In the genomic region with DNA sequence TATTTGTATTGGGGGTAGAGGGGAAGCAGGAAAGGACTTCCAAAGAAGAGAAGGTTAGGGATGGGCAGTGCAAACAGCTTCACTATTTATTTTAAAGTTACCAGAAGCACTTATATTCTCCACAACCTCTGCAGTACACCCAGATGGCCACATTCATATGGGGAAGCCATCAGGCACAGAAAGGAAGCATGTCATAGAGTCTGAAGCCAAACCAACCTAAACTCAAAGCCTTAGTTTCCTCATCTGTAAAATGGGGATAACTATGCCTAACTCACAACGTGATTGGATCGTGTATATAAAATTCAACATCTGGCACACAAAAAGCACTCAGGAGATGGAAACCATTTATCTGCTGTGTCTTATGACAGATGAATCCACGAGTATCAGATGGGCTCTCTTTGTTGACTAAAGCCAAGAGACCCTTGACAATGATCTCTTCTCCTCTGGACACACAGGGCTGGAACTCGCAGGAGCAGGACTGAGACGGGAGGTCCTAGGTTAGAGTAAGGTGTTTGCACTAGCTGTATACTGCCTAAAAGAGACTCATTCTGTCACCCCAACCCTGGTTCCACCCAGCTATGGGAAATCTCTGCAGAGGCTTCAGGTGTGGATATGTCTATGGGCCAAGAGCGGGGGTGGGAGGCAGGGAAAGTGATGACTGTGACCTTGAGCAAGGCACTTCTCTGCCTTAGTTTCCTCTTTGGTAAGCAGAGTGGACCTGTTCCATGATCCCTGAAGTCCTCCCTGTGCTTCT, we compare ENCODE assay signal across 8 cellular contexts. TPM values are rescaled to one million over a fixed set of nuclear protein-coding genes. Genes with fewer than 3 reads are reported as not detected.
DNase-seq lines count a peak whose midpoint lies in the region; TF ChIP-seq lines count a peak whose summit lies in the region.

No MANE protein-coding gene starts in this region.

- H3K9me3 Mint-ChIP-seq in activated CD4-positive, alpha-beta T cell treated with anti-CD3 and anti-CD28 coated beads, Interleukin-2, amount 10 ng/mL, durations not matched to agents 24 days and 14 days = no peaks in the 10 kb centered on the region
- H3K9me3 Mint-ChIP-seq in endodermal cell = no peaks in the 10 kb centered on the region

- peaks cover 61% of the 10 kb centered on the region for H3K27me3 Mint-ChIP-seq in activated CD4-positive, alpha-beta T cell treated with anti-CD3 and anti-CD28 coated beads, Interleukin-2, amount 10 ng/mL, durations not matched to agents 24 days and 14 days
- peaks cover 13% of the 10 kb centered on the region for H3K27me3 Mint-ChIP-seq in endodermal cell (ENCODE audit: insufficient read depth)

- peak; percentile 31; the same call in 1 of the 2 replicates for TF ChIP-seq CTCF in Loucy (conservative IDR thresholded peaks at IDR 0.05; ENCODE audit: low read length)
- peak; percentile 55 for TF ChIP-seq CTCF in endodermal cell (conservative IDR thresholded peaks at IDR 0.05)

- H4K20me1 ChIP-seq in Loucy (ENCODE audit: insufficient read depth, low read length, poor library complexity, severe bottlenecking) = no peaks in the 10 kb centered on the region

- no peaks in the 10 kb centered on the region; the same call in 1 of the 2 replicates for H3F3A ChIP-seq in Loucy (ENCODE audit: low read depth)

- H3K4me3 ChIP-seq in Loucy (ENCODE audit: low read length, poor library complexity, severe bottlenecking) (peak overlapping the region; percentile 99), endodermal cell (ENCODE audit: low read length) (peak overlapping the region; percentile 89), skeletal muscle cell (ENCODE audit: low read depth, low read length) (peak overlapping the region; percentile 76)

- H3K4me1 Mint-ChIP-seq in activated CD4-positive, alpha-beta T cell treated with anti-CD3 and anti-CD28 coated beads, Interleukin-2, amount 10 ng/mL, durations not matched to agents 24 days and 14 days = peaks cover 11% of the 10 kb centered on the region
- H3K4me1 Mint-ChIP-seq in endodermal cell = peaks cover 46% of the 10 kb centered on the region

- peak; percentile 71 for DNase-seq in activated CD4-positive, alpha-beta T cell treated with anti-CD3 and anti-CD28 coated beads, Interleukin-2, amount 10 ng/mL, durations not matched to agents 24 days and 14 days
- DNase-seq in activated CD4-positive, alpha-beta T cell treated with anti-CD3 and anti-CD28 coated beads, Interleukin-2, amount 50 U/mL, for 48 hours = no peak
- DNase-seq in endodermal cell = peak; percentile 37
- no peak for DNase-seq in skeletal muscle cell (ENCODE audit: low read depth)
- DNase-seq in activated T-cell treated with anti-CD3 and anti-CD28 coated beads for 4 hours = no peak
- no peak for DNase-seq in activated CD4-positive, CD25-positive, alpha-beta regulatory T cell treated with anti-CD3 and anti-CD28 coated beads, Interleukin-2, amount 50 U/mL, for 72 hours
- no peak for DNase-seq in stimulated activated CD4-positive, alpha-beta T cell treated with anti-CD3 and anti-CD28 coated beads, Interleukin-1b, Interleukin-23, amount 100 ng/mL, for 48 hours

- peaks cover 65% of the 10 kb centered on the region for H3K4me1 ChIP-seq in Loucy (ENCODE audit: insufficient read depth, low read length, poor library complexity, severe bottlenecking)
- H3K4me1 ChIP-seq in endodermal cell (ENCODE audit: control insufficient read depth, insufficient read depth, low read length) = peaks cover 11% of the 10 kb centered on the region

- H3K36me3 Mint-ChIP-seq in activated CD4-positive, alpha-beta T cell treated with anti-CD3 and anti-CD28 coated beads, Interleukin-2, amount 10 ng/mL, durations not matched to agents 24 days and 14 days (ENCODE audit: low read depth) = no peaks in the 10 kb centered on the region
- H3K36me3 Mint-ChIP-seq in endodermal cell (ENCODE audit: low read depth) = no peaks in the 10 kb centered on the region

- no peak overlapping the region for H2AFZ ChIP-seq in Loucy (ENCODE audit: low read length)

- H3K9me3 ChIP-seq in Loucy (ENCODE audit: insufficient read depth, low read depth, low read length) = no peaks in the 10 kb centered on the region
- H3K9me3 ChIP-seq in endodermal cell (ENCODE audit: control insufficient read depth, low read length) = no peaks in the 10 kb centered on the region

- H3K27ac Mint-ChIP-seq in activated CD4-positive, alpha-beta T cell treated with anti-CD3 and anti-CD28 coated beads, Interleukin-2, amount 10 ng/mL, durations not matched to agents 24 days and 14 days = no peak overlapping the region
- H3K27ac Mint-ChIP-seq in endodermal cell = no peak overlapping the region

- H3K27ac ChIP-seq in endodermal cell (ENCODE audit: low read depth, low read length) = no peak overlapping the region

- peak overlapping the region; percentile 15 for H3K4me3 Mint-ChIP-seq in activated CD4-positive, alpha-beta T cell treated with anti-CD3 and anti-CD28 coated beads, Interleukin-2, amount 10 ng/mL, durations not matched to agents 24 days and 14 days
- H3K4me3 Mint-ChIP-seq in endodermal cell = peak overlapping the region; percentile 92

- H3K4me2 ChIP-seq in Loucy (ENCODE audit: low read depth, low read length, poor library complexity, severe bottlenecking) = peak overlapping the region; percentile 80

- peaks cover 63% of the 10 kb centered on the region for H3K79me2 ChIP-seq in Loucy (ENCODE audit: insufficient read depth, low read length)

- H3K9me2 ChIP-seq in Loucy (replicated peaks; ENCODE audit: low read depth, low read length) = no peaks in the 10 kb centered on the region

- no peaks in the 10 kb centered on the region for H3K27me3 ChIP-seq in Loucy (ENCODE audit: insufficient read depth, low read length, poor library complexity, severe bottlenecking)
- peaks cover 9% of the 10 kb centered on the region for H3K27me3 ChIP-seq in endodermal cell (ENCODE audit: control insufficient read depth, insufficient read depth, low read length, poor library complexity, severe bottlenecking)

- 88 to 94% methylated on average over 2 to 6 of the region's 6 CpGs for WGBS in endodermal cell (ENCODE audit: insufficient coverage in 1 of 2, insufficient read length in 1 of 2), 2 experiments

- intact Hi-C loops in activated CD4-positive, alpha-beta T cell treated with anti-CD3 and anti-CD28 coated beads, Interleukin-2, amount 10 ng/mL, durations not matched to agents 24 days and 14 days (cut with micrococcal nuclease) = no loop called here

- H3K36me3 ChIP-seq in Loucy (ENCODE audit: insufficient read depth, low read length) (no peaks in the 10 kb centered on the region), endodermal cell (ENCODE audit: control insufficient read depth, insufficient read depth, low read length) (no peaks in the 10 kb centered on the region)

- H3K9ac ChIP-seq in Loucy (ENCODE audit: low read depth, low read length, poor library complexity, severe bottlenecking) (peak overlapping the region; percentile 87), endodermal cell (ENCODE audit: extremely low read depth, low read length, poor library complexity, severe bottlenecking) (peak overlapping the region; percentile 75)

RNA-seq across cellular contexts. Expression of a gene that starts 1.8 kb away (rescaled TPM):
- 0.77 and 0.95 TPM in 2 replicates for total RNA-seq in activated CD4-positive, alpha-beta T cell treated with anti-CD3 and anti-CD28 coated beads, Interleukin-2, amount 10 ng/mL, durations not matched to agents 24 days and 14 days
- total RNA-seq in endodermal cell = 10 to 100 TPM; 18.7 to 19.3 TPM
- polyA plus RNA-seq in endodermal cell (2013, experiment 1 of 2) = 22.6 TPM
- 21.7 TPM for polyA plus RNA-seq in endodermal cell (2013, experiment 2 of 2)

RNA-seq across cellular contexts. Expression of a gene that starts 56.4 kb away (rescaled TPM):
- 36.5 and 38.5 TPM in 2 replicates for total RNA-seq in activated CD4-positive, alpha-beta T cell treated with anti-CD3 and anti-CD28 coated beads, Interleukin-2, amount 10 ng/mL, durations not matched to agents 24 days and 14 days
- total RNA-seq in endodermal cell = 10 to 100 TPM in 1 of 2 donors, 1 to 10 TPM in 1; 9.7 to 10.9 TPM
- 8.2 TPM for polyA plus RNA-seq in endodermal cell (2013, experiment 1 of 2)
- polyA plus RNA-seq in endodermal cell (2013, experiment 2 of 2) = 8.4 TPM

Comparison
In these comparisons a context has a peak if more than half of its experiments do, and no peak if none do; other contexts are left out.
1. DNase-seq: peak in activated CD4-positive, alpha-beta T cell treated with anti-CD3 and anti-CD28 coated beads, Interleukin-2, amount 10 ng/mL, durations not matched to agents 24 days and 14 days (single experiment) and endodermal cell (single experiment); none in activated CD4-positive, alpha-beta T cell treated with anti-CD3 and anti-CD28 coated beads, Interleukin-2, amount 50 U/mL, for 48 hours (0 of 2), skeletal muscle cell (single experiment), activated T-cell treated with anti-CD3 and anti-CD28 coated beads for 4 hours (single experiment), activated CD4-positive, CD25-positive, alpha-beta regulatory T cell treated with anti-CD3 and anti-CD28 coated beads, Interleukin-2, amount 50 U/mL, for 72 hours (single experiment) and stimulated activated CD4-positive, alpha-beta T cell treated with anti-CD3 and anti-CD28 coated beads, Interleukin-1b, Interleukin-23, amount 100 ng/mL, for 48 hours (single experiment).
2. RNA of a gene that starts 1.8 kb away (total RNA-seq): 18.7 to 19.3 TPM in endodermal cell; 0.77 to 0.95 TPM in activated CD4-positive, alpha-beta T cell treated with anti-CD3 and anti-CD28 coated beads, Interleukin-2, amount 10 ng/mL, durations not matched to agents 24 days and 14 days; every median in the first group is over 10 times any median in the second.
3. Peak in every context shown above with its lines, with median percentiles within 50 percentile points of each other: H3K4me3 ChIP-seq.